10 cellular contexts compared by ENCODE assay signal in genomic region chr5:111252799-111253564, GRCh38. TPM values are rescaled to one million over a fixed set of nuclear protein-coding genes. Genes with fewer than 3 reads are reported as not detected.
DNase-seq lines count a peak whose midpoint lies in the region; ATAC-seq lines count a peak whose summit lies in the region.
"Had no signal": no experiment of that assay in that cellular context is flagged by ENCODE, and none has a peak within 500 bp of the region (broad histone marks: within the 10 kb centered on the region; RNA-seq: fewer than 3 reads in every experiment).

No MANE protein-coding gene starts in this region.

- peaks cover 32% of the 10 kb centered on the region for H3K36me3 Mint-ChIP-seq in activated naive CD8-positive, alpha-beta T cell treated with anti-CD3 and anti-CD28 coated beads, Interleukin-2, amount 10 ng/mL, durations not matched to agents 7 days and 5 days

- ATAC-seq in GM18508 (IDR thresholded peaks at IDR 0.05; ENCODE audit: insufficient read depth, unreplicated experiment) (peak; percentile 42), GM19468 (IDR thresholded peaks at IDR 0.05; ENCODE audit: extremely low read depth, unreplicated experiment) (peak; percentile 37), HG03139 (IDR thresholded peaks at IDR 0.05; ENCODE audit: unreplicated experiment) (peak; percentile 57), left ventricle myocardium superior (no peak)
- ATAC-seq in activated naive CD8-positive, alpha-beta T cell treated with anti-CD3 and anti-CD28 coated beads, Interleukin-2, amount 10 ng/mL, durations not matched to agents 7 days and 5 days (ENCODE audit: low read depth) = no peak

- H3K4me3 Mint-ChIP-seq in activated naive CD8-positive, alpha-beta T cell treated with anti-CD3 and anti-CD28 coated beads, Interleukin-2, amount 10 ng/mL, durations not matched to agents 7 days and 5 days = peak overlapping the region; percentile 21

- peaks cover 55% of the 10 kb centered on the region for H3K4me1 Mint-ChIP-seq in activated naive CD8-positive, alpha-beta T cell treated with anti-CD3 and anti-CD28 coated beads, Interleukin-2, amount 10 ng/mL, durations not matched to agents 7 days and 5 days

- intact Hi-C loops in left ventricle myocardium superior (cut with micrococcal nuclease) = no loop called here

- DNase-seq in activated naive CD8-positive, alpha-beta T cell treated with anti-CD3 and anti-CD28 coated beads, Interleukin-2, amount 10 ng/mL, durations not matched to agents 7 days and 5 days = no peak
- DNase-seq in NCI-H187 (lab: John Stamatoyannopoulos, UW) (no peak), left ventricle myocardium superior (no peak), D341Med (ENCODE audit: low spot score) (no peak)
- DNase-seq in effector CD4-positive, alpha-beta T cell = no peak
- DNase-seq: activated CD4-positive, alpha-beta T cell treated with anti-CD3 and anti-CD28 coated beads for 48 hours; NCI-H446 had no signal

- POLR2A ChIA-PET in activated naive CD8-positive, alpha-beta T cell treated with anti-CD3 and anti-CD28 coated beads, Interleukin-2, amount 10 ng/mL, durations not matched to agents 7 days and 5 days (lab: Charles Lee) = interaction anchor here (0.7 to 0.9 kb wide), 2 partner anchors 16 to 17 kb away, joined by 3 read pairs; no protein-coding TSS in a partner anchor

- peak overlapping the region; percentile 65 for H3K27ac Mint-ChIP-seq in activated naive CD8-positive, alpha-beta T cell treated with anti-CD3 and anti-CD28 coated beads, Interleukin-2, amount 10 ng/mL, durations not matched to agents 7 days and 5 days

- H3K27me3 Mint-ChIP-seq in activated naive CD8-positive, alpha-beta T cell treated with anti-CD3 and anti-CD28 coated beads, Interleukin-2, amount 10 ng/mL, durations not matched to agents 7 days and 5 days = no peaks in the 10 kb centered on the region

- H3K9me3 Mint-ChIP-seq in activated naive CD8-positive, alpha-beta T cell treated with anti-CD3 and anti-CD28 coated beads, Interleukin-2, amount 10 ng/mL, durations not matched to agents 7 days and 5 days = peaks cover 7% of the 10 kb centered on the region

RNA-seq across cellular contexts. Expression of gene CAMK4, which starts 28.8 kb away (rescaled TPM):
- total RNA-seq in activated naive CD8-positive, alpha-beta T cell treated with anti-CD3 and anti-CD28 coated beads, Interleukin-2, amount 10 ng/mL, durations not matched to agents 7 days and 5 days = 100 to 1,000 TPM; 132 to 154 TPM
- total RNA-seq in left ventricle myocardium superior = 0.10 TPM

Comparison
In these comparisons a context has a peak if more than half of its experiments do, and no peak if none do; other contexts are left out.
1. ATAC-seq: peak in GM18508 (single experiment), GM19468 (single experiment) and HG03139 (single experiment); none in activated naive CD8-positive, alpha-beta T cell treated with anti-CD3 and anti-CD28 coated beads, Interleukin-2, amount 10 ng/mL, durations not matched to agents 7 days and 5 days (single experiment) and left ventricle myocardium superior (single experiment).
2. RNA of gene CAMK4, which starts 28.8 kb away (total RNA-seq): 132 to 154 TPM in activated naive CD8-positive, alpha-beta T cell treated with anti-CD3 and anti-CD28 coated beads, Interleukin-2, amount 10 ng/mL, durations not matched to agents 7 days and 5 days; 0.10 TPM in left ventricle myocardium superior (single experiment); every median in the first group is over 100 times any median in the second.